In the genomic region with DNA sequence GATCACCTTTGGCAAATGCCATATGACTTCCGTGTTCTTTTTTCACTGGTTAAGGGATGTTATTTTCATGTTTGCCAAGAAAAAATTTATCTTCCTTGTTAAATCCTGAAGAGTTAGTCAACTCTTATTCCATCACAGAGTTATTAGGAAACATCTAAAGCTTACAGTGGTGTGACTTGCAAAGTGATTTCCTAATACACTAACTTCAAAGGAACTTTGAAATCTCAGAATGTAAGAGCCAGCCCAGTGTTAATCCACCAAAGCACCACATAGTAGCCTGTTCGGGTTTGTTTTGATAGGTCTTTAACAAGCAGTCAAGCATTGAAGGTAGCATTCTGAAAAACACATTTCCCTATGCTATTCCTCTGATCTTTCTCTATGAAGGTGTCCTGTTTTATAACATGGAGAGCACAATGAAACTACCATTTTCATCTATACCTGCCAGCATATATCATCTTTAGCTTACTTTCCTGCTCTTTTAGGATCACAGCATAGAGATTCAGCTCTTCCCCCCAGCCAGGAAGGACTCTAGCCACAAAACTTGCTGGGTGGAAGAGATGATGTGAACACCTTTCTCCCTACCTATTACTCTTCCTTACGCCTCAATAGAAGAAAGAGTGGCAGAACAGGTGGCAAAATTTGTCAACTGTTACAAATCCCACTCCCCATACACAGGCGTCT, we compare ENCODE assay signal across 14 cellular contexts.
DNase-seq lines count a peak whose midpoint lies in the region; FAIRE-seq and TF ChIP-seq lines count a peak whose summit lies in the region.
"Had no signal": no experiment of that assay in that cellular context is flagged by ENCODE, and none has a peak within 500 bp of the region (broad histone marks: within the 10 kb centered on the region; RNA-seq: fewer than 3 reads in every experiment).

No MANE protein-coding gene starts in this region.

- no peaks in the 10 kb centered on the region for H3K36me3 ChIP-seq in adipocyte (ENCODE audit: control insufficient read depth, insufficient read depth, low read length, severe bottlenecking)
- H3K36me3 ChIP-seq: gastrocnemius medialis, sigmoid colon had no signal

- H3K4me1 ChIP-seq in adipocyte (ENCODE audit: control insufficient read depth, insufficient read depth, low read length) = peaks cover 5% of the 10 kb centered on the region
- H3K4me1 ChIP-seq: gastrocnemius medialis, sigmoid colon had no signal

- no peaks in the 10 kb centered on the region for H3K27me3 ChIP-seq in adipocyte (replicated peaks; ENCODE audit: control insufficient read depth, insufficient read depth, low read length)
- H3K27me3 ChIP-seq: gastrocnemius medialis, sigmoid colon had no signal

- H3K9me3 ChIP-seq in adipocyte (ENCODE audit: control insufficient read depth, low read length) = peaks cover 7% of the 10 kb centered on the region
- H3K9me3 ChIP-seq: gastrocnemius medialis, sigmoid colon had no signal

- no peak overlapping the region for H3K9ac ChIP-seq in adipocyte (ENCODE audit: low read length)

- DNase-seq in HPDE6-E6E7 (ENCODE audit: extremely low spot score) = peak; percentile 35
- DNase-seq in adipocyte (ENCODE audit: low read depth) = peak; percentile 7
- DNase-seq in foreskin fibroblast = peak; percentile 17 to 45
- peak; percentile 3 for DNase-seq in stromal cell of bone marrow (ENCODE audit: low read depth)
- DNase-seq in mucosa of gallbladder (ENCODE audit: low spot score) = no peak
- DNase-seq in medulla oblongata (ENCODE audit: extremely low spot score) = no peak
- no peak for DNase-seq in frontal cortex (ENCODE audit: low spot score in 2 of 2)
- DNase-seq: activated CD4-positive, CD25-positive, alpha-beta regulatory T cell treated with anti-CD3 and anti-CD28 coated beads, Interleukin-2, amount 50 U/mL, for 72 hours; gastrocnemius medialis; kidney; NCI-H446 treated with DMSO at 0.1 percent for 48 hours; sigmoid colon; stimulated activated naive CD8-positive, alpha-beta T cell treated with anti-CD3 and anti-CD28 coated beads, Interleukin-15, amount 100 ng/mL, for 72 hours had no signal

- no peak for TF ChIP-seq CTCF in foreskin fibroblast (IDR thresholded peaks at IDR 0.05; ENCODE audit: low read depth, low read length)

- FAIRE-seq in frontal cortex (lab: Jason Lieb, UNC) = no peak
- FAIRE-seq: K562 had no signal

- no peak overlapping the region for H3K4me3 ChIP-seq in adipocyte (ENCODE audit: low read length)
- no peak overlapping the region for H3K4me3 ChIP-seq in foreskin fibroblast (ENCODE audit: low read depth in 1 of 2, low read length in 2 of 2)
- H3K4me3 ChIP-seq: gastrocnemius medialis, K562, sigmoid colon had no signal

Comparison
In these comparisons a context has a peak if more than half of its experiments do, and no peak if none do; other contexts are left out.
1. DNase-seq: peak in HPDE6-E6E7 (single experiment), adipocyte (single experiment), foreskin fibroblast (2 of 2) and stromal cell of bone marrow (single experiment); none in mucosa of gallbladder (single experiment), medulla oblongata (single experiment) and frontal cortex (0 of 2).